In the genomic region with DNA sequence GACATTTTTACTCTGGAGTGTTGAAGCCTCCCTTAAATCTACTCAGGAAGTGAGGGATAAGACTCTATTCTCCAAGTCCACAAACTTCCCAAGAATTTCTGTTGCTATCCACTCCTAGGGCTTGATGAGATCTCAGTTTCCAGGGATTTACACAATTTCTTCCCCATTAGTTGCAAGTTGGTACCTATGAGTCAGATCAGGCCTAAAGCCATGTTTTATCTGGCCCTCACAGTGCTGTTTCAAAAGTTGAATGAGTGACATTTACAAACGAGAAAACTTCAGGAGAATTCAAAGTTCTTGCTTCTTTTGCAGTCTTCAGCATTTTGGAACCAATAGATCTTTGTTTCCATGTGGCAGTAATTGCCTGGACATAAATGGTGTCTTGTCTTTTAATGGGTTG, we compare ENCODE assay signal across 20 cellular contexts.
"Had no signal": no experiment of that assay in that cellular context is flagged by ENCODE, and none has a peak within 500 bp of the region (broad histone marks: within the 10 kb centered on the region; RNA-seq: fewer than 3 reads in every experiment).

No MANE protein-coding gene starts in this region.

- H3K27me3 ChIP-seq: dorsolateral prefrontal cortex, gastroesophageal sphincter, heart left ventricle, neural progenitor cell, right atrium auricular region, upper lobe of left lung had no signal

- H3K4me3 ChIP-seq: dorsolateral prefrontal cortex, gastroesophageal sphincter, heart left ventricle, left ventricle myocardium inferior, neural progenitor cell, right atrium auricular region, upper lobe of left lung had no signal

- H3K27ac ChIP-seq: dorsolateral prefrontal cortex, epithelial cell of prostate, gastroesophageal sphincter, heart left ventricle, left ventricle myocardium inferior, neural progenitor cell, right atrium auricular region, upper lobe of left lung had no signal

- H3K9me3 Mint-ChIP-seq: activated CD4-positive, alpha-beta T cell treated with anti-CD3 and anti-CD28 coated beads, Interleukin-2, amount 10 ng/mL, durations not matched to agents 7 days and 5 days; activated naive CD4-positive, alpha-beta T cell treated with anti-CD3 and anti-CD28 coated beads for 36 hours; activated T-helper 2 cell treated with anti-CD3 and anti-CD28 coated beads, Interferon-gamma antibody, Interleukin-2, Interleukin-4, amounts not matched to agents 10 μg/mL and 5 μg/mL and 100 μg/mL, durations not matched to agents 14 hours and 24 hours and 36 hours; neural progenitor cell; stimulated activated naive CD8-positive, alpha-beta T cell treated with anti-CD3 and anti-CD28 coated beads, Interleukin-15, Interleukin-2, amounts not matched to agents 100 ng/mL and 50 ng/mL, for 24 hours had no signal

- H3K4me1 ChIP-seq: gastroesophageal sphincter, heart left ventricle, left ventricle myocardium inferior, neural progenitor cell, right atrium auricular region, upper lobe of left lung had no signal

- H3K27me3 Mint-ChIP-seq: activated CD4-positive, alpha-beta T cell treated with anti-CD3 and anti-CD28 coated beads, Interleukin-2, amount 10 ng/mL, durations not matched to agents 7 days and 5 days; activated T-cell treated with anti-CD3 and anti-CD28 coated beads, Interleukin-2, amount 50 U/mL, for 24 hours; memory B cell; progenitor cell of endocrine pancreas; stimulated activated naive CD8-positive, alpha-beta T cell treated with anti-CD3 and anti-CD28 coated beads, Interleukin-15, Interleukin-2, amounts not matched to agents 100 ng/mL and 50 ng/mL, for 24 hours had no signal

- H3K4me3 Mint-ChIP-seq: activated CD4-positive, alpha-beta T cell treated with anti-CD3 and anti-CD28 coated beads, Interleukin-2, amount 10 ng/mL, durations not matched to agents 7 days and 5 days; activated CD8-positive, alpha-beta T cell treated with anti-CD3 and anti-CD28 coated beads, Interleukin-2, amount 10 ng/mL, durations not matched to agents 7 days and 5 days; activated naive CD4-positive, alpha-beta T cell treated with anti-CD3 and anti-CD28 coated beads for 36 hours; activated T-cell treated with anti-CD3 and anti-CD28 coated beads, Interleukin-2, amount 50 U/mL, for 24 hours; memory B cell; naive thymus-derived CD4-positive, alpha-beta T cell; neural progenitor cell; stimulated activated naive CD8-positive, alpha-beta T cell treated with anti-CD3 and anti-CD28 coated beads, Interleukin-15, Interleukin-2, amounts not matched to agents 100 ng/mL and 50 ng/mL, for 24 hours had no signal

- H3K27ac Mint-ChIP-seq: activated CD4-positive, alpha-beta T cell treated with anti-CD3 and anti-CD28 coated beads, Interleukin-2, amount 10 ng/mL, durations not matched to agents 7 days and 5 days; activated CD8-positive, alpha-beta T cell treated with anti-CD3 and anti-CD28 coated beads, Interleukin-2, amount 10 ng/mL, durations not matched to agents 7 days and 5 days; activated naive CD4-positive, alpha-beta T cell treated with anti-CD3 and anti-CD28 coated beads for 36 hours; activated T-cell treated with anti-CD3 and anti-CD28 coated beads, Interleukin-2, amount 50 U/mL, for 24 hours; activated T-helper 2 cell treated with anti-CD3 and anti-CD28 coated beads, Interferon-gamma antibody, Interleukin-2, Interleukin-4, amounts not matched to agents 10 μg/mL and 5 μg/mL and 100 μg/mL, durations not matched to agents 14 hours and 24 hours and 36 hours; memory B cell; naive thymus-derived CD4-positive, alpha-beta T cell; neural progenitor cell; progenitor cell of endocrine pancreas; stimulated activated naive CD8-positive, alpha-beta T cell treated with anti-CD3 and anti-CD28 coated beads, Interleukin-15, Interleukin-2, amounts not matched to agents 100 ng/mL and 50 ng/mL, for 24 hours had no signal

- H3K4me1 Mint-ChIP-seq: activated CD4-positive, alpha-beta T cell treated with anti-CD3 and anti-CD28 coated beads, Interleukin-2, amount 10 ng/mL, durations not matched to agents 7 days and 5 days; memory B cell; naive thymus-derived CD4-positive, alpha-beta T cell had no signal

- H3K9me3 ChIP-seq: gastroesophageal sphincter, heart left ventricle, left ventricle myocardium inferior, right atrium auricular region, upper lobe of left lung had no signal

- H3K36me3 Mint-ChIP-seq: memory B cell; naive thymus-derived CD4-positive, alpha-beta T cell; neural progenitor cell had no signal

- DNase-seq: activated CD4-positive, alpha-beta T cell treated with anti-CD3 and anti-CD28 coated beads, Interleukin-2, amount 10 ng/mL, durations not matched to agents 7 days and 5 days; activated CD8-positive, alpha-beta T cell treated with anti-CD3 and anti-CD28 coated beads, Interleukin-2, amount 10 ng/mL, durations not matched to agents 7 days and 5 days; activated naive CD4-positive, alpha-beta T cell treated with anti-CD3 and anti-CD28 coated beads for 36 hours; activated T-cell treated with anti-CD3 and anti-CD28 coated beads, Interleukin-2, amount 50 U/mL, for 24 hours; dorsolateral prefrontal cortex; heart left ventricle; kidney glomerular epithelial cell; left ventricle myocardium inferior; naive thymus-derived CD4-positive, alpha-beta T cell; stimulated activated CD4-positive, alpha-beta T cell treated with anti-CD3 and anti-CD28 coated beads, Interleukin-2, amount 100 ng/mL, for 48 hours; T1000; upper lobe of left lung had no signal

- H3K36me3 ChIP-seq: gastroesophageal sphincter, heart left ventricle, left ventricle myocardium inferior, neural progenitor cell, right atrium auricular region, upper lobe of left lung had no signal

- H3K9ac ChIP-seq: neural progenitor cell had no signal

- ATAC-seq: activated CD8-positive, alpha-beta T cell treated with anti-CD3 and anti-CD28 coated beads, Interleukin-2, amount 10 ng/mL, durations not matched to agents 7 days and 5 days; gastroesophageal sphincter; heart left ventricle; naive thymus-derived CD4-positive, alpha-beta T cell had no signal

- H3K4me2 ChIP-seq: neural progenitor cell had no signal
